ENCODE assay signal across 8 cellular contexts in genomic region chr20:63056236-63057132, GRCh38. TPM values are rescaled to one million over a fixed set of nuclear protein-coding genes. Genes with fewer than 3 reads are reported as not detected.
A peak's percentile ranks its signal among the peaks of the same experiment; 100 is the strongest.
DNase-seq lines count a peak whose midpoint lies in the region; ATAC-seq and FAIRE-seq lines count a peak whose summit lies in the region.

No MANE protein-coding gene starts in this region.

- ATAC-seq in left lobe of liver: peak; percentile 79
- peak; percentile 83 for ATAC-seq in stimulated activated effector memory CD8-positive, alpha-beta T cell treated with anti-CD3 and anti-CD28 coated beads, Interleukin-12 subunit alpha, Interleukin-12 subunit beta, amount 100 ng/mL, for 72 hours
- ATAC-seq in GM19023 (IDR thresholded peaks at IDR 0.05; ENCODE audit: unreplicated experiment): no peak

- DNase-seq in CD4-positive, alpha-beta memory T cell: peak in 4 of 5 donors; percentile 30 to 47 (median 38)
- DNase-seq in HTR-8/SVneo (ENCODE audit: insufficient read length, low spot score): peak; percentile 79
- DNase-seq in T-helper 9 cell: peak; percentile 47
- DNase-seq in central memory CD4-positive, alpha-beta T cell: peak; percentile 12
- DNase-seq in left lobe of liver (ENCODE audit: low spot score): peak; percentile 51
- peak; percentile 40 to 71 for DNase-seq in stimulated activated effector memory CD8-positive, alpha-beta T cell treated with anti-CD3 and anti-CD28 coated beads, Interleukin-12 subunit alpha, Interleukin-12 subunit beta, amount 100 ng/mL, for 72 hours (ENCODE audit: low spot score in 2 of 2)
- no peak for DNase-seq in NCI-H2107 treated with DMSO at 0.1 percent for 48 hours (lab: John Stamatoyannopoulos, UW; ENCODE audit: unreplicated experiment)

- no peak overlapping the region for H3K4me3 ChIP-seq in CD4-positive, alpha-beta memory T cell (ENCODE audit: low read length in 2 of 2)

- H3K27ac ChIP-seq in CD4-positive, alpha-beta memory T cell (ENCODE audit: low read depth, low read length): no peak overlapping the region

- no peaks in the 10 kb centered on the region for H3K27me3 ChIP-seq in CD4-positive, alpha-beta memory T cell (ENCODE audit: insufficient read depth, low read length)

- H3K9me3 Mint-ChIP-seq in CD4-positive, alpha-beta memory T cell: peaks cover 0 to 2% (median 0%) of the 10 kb centered on the region in 8 donors
- H3K9me3 Mint-ChIP-seq in stimulated activated effector memory CD8-positive, alpha-beta T cell treated with anti-CD3 and anti-CD28 coated beads, Interleukin-12 subunit alpha, Interleukin-12 subunit beta, amount 100 ng/mL, for 72 hours: no peaks in the 10 kb centered on the region

- intact Hi-C loops in CD4-positive, alpha-beta memory T cell (cut with micrococcal nuclease): loop anchor here (1.0 kb wide), 2 partner anchors 123 to 127 kb away; no protein-coding TSS in a partner anchor

- no peak overlapping the region for H3K4me3 Mint-ChIP-seq in CD4-positive, alpha-beta memory T cell
- H3K4me3 Mint-ChIP-seq in stimulated activated effector memory CD8-positive, alpha-beta T cell treated with anti-CD3 and anti-CD28 coated beads, Interleukin-12 subunit alpha, Interleukin-12 subunit beta, amount 100 ng/mL, for 72 hours: no peak overlapping the region

- H3K4me1 Mint-ChIP-seq in CD4-positive, alpha-beta memory T cell: peaks cover 0 to 5% (median 0%) of the 10 kb centered on the region in 4 donors
- no peaks in the 10 kb centered on the region for H3K4me1 Mint-ChIP-seq in stimulated activated effector memory CD8-positive, alpha-beta T cell treated with anti-CD3 and anti-CD28 coated beads, Interleukin-12 subunit alpha, Interleukin-12 subunit beta, amount 100 ng/mL, for 72 hours

- no peaks in the 10 kb centered on the region for H3K9me3 ChIP-seq in CD4-positive, alpha-beta memory T cell (ENCODE audit: control insufficient read depth in 1 of 2, low read length in 2 of 2)

- no peaks in the 10 kb centered on the region for H3K36me3 ChIP-seq in CD4-positive, alpha-beta memory T cell (ENCODE audit: insufficient read depth, low read length)

- FAIRE-seq in HTR-8/SVneo (lab: Jason Lieb, UNC): no peak

- H3K27ac Mint-ChIP-seq in CD4-positive, alpha-beta memory T cell: no peak overlapping the region
- H3K27ac Mint-ChIP-seq in stimulated activated effector memory CD8-positive, alpha-beta T cell treated with anti-CD3 and anti-CD28 coated beads, Interleukin-12 subunit alpha, Interleukin-12 subunit beta, amount 100 ng/mL, for 72 hours: no peak overlapping the region

- H3K4me1 ChIP-seq in CD4-positive, alpha-beta memory T cell (ENCODE audit: insufficient read depth, low read length): no peaks in the 10 kb centered on the region

- POLR2A ChIA-PET in CD4-positive, alpha-beta memory T cell (lab: Charles Lee; ENCODE audit: partially characterized antibody): no interaction called here

- CTCF ChIA-PET in CD4-positive, alpha-beta memory T cell (lab: Charles Lee; ENCODE audit: partially characterized antibody): interaction anchor here (1.0 to 2.8 kb wide), 5 partner anchors 8 to 167 kb away, joined by 3 to 19 read pairs (median 4); no protein-coding TSS in a partner anchor

- peaks cover 10 to 14% of the 10 kb centered on the region in 2 donors for H3K27me3 Mint-ChIP-seq in CD4-positive, alpha-beta memory T cell

- H3K36me3 Mint-ChIP-seq in CD4-positive, alpha-beta memory T cell: no peaks in the 10 kb centered on the region
- H3K36me3 Mint-ChIP-seq in stimulated activated effector memory CD8-positive, alpha-beta T cell treated with anti-CD3 and anti-CD28 coated beads, Interleukin-12 subunit alpha, Interleukin-12 subunit beta, amount 100 ng/mL, for 72 hours: no peaks in the 10 kb centered on the region

RNA-seq across cellular contexts. Expression of gene BHLHE23, which starts 49.7 kb away (rescaled TPM):
- total RNA-seq in CD4-positive, alpha-beta memory T cell: not detected
- polyA plus RNA-seq in CD4-positive, alpha-beta memory T cell: not detected
- total RNA-seq in left lobe of liver: not detected
